In genomic region chr1:53541761-53542550, GRCh38 we compare ENCODE assay signal across 8 cellular contexts.
DNase-seq lines count a peak whose midpoint lies in the region; FAIRE-seq and TF ChIP-seq lines count a peak whose summit lies in the region.

No MANE protein-coding gene starts in this region.

- DNase-seq in NCI-H82 (lab: John Stamatoyannopoulos, UW) (peak; percentile 42), NCI-H82 treated with DMSO at 0.1 percent for 48 hours (lab: John Stamatoyannopoulos, UW; ENCODE audit: unreplicated experiment) (no peak), RCC 7860 (ENCODE audit: low spot score) (peak; percentile 90), cardiac muscle cell (ENCODE audit: low read depth in 1 of 2, low spot score in 1 of 2) (peak; percentile 54 to 76), stomach (no peak), NCI-H2227 treated with DMSO at 0.1 percent for 48 hours (lab: John Stamatoyannopoulos, UW) (no peak), NCI-H526 treated with DMSO at 0.1 percent for 48 hours (lab: John Stamatoyannopoulos, UW) (no peak), esophagus squamous epithelium (lab: John Stamatoyannopoulos, UW) (no peak)

- no peak for TF ChIP-seq EP300 in stomach (IDR thresholded peaks at IDR 0.05)

- 72 to 85% (median 76%) methylated on average over 15 of the region's 15 CpGs for WGBS in stomach, 5 donors
- 78 to 83% methylated on average over 10 to 12 of the region's 15 CpGs for WGBS in esophagus squamous epithelium, 2 donors

- H3K27ac ChIP-seq in cardiac muscle cell (no peak overlapping the region), stomach (peak overlapping the region in 4 of 5 donors; percentile 14 to 60 (median 42)), esophagus squamous epithelium (peak overlapping the region in 1 of 4 donors; percentile 6)

- H3K4me3 ChIP-seq in cardiac muscle cell (no peak overlapping the region), stomach (no peak overlapping the region), esophagus squamous epithelium (no peak overlapping the region)

- H3K27me3 ChIP-seq in cardiac muscle cell (peaks cover 5% of the 10 kb centered on the region), stomach (peaks cover 0 to 8% (median 0%) of the 10 kb centered on the region in 3 donors), esophagus squamous epithelium (no peaks in the 10 kb centered on the region)

- H3K4me1 ChIP-seq in cardiac muscle cell (ENCODE audit: low read depth) (no peaks in the 10 kb centered on the region), stomach (peaks cover 0 to 6% (median 2%) of the 10 kb centered on the region in 4 donors), esophagus squamous epithelium (no peaks in the 10 kb centered on the region)

- peak; percentile 35 for TF ChIP-seq CTCF in cardiac muscle cell (IDR thresholded peaks at IDR 0.05; ENCODE audit: low read depth, low read length)
- peak in 1 of 7 experiments; percentile 12 for TF ChIP-seq CTCF in stomach (IDR thresholded peaks at IDR 0.05)
- peak in 1 of 6 experiments; percentile 21 for TF ChIP-seq CTCF in esophagus squamous epithelium (IDR thresholded peaks at IDR 0.05)

- intact Hi-C loops in stomach (cut with DNase I; ENCODE audit: low total_unique reads) (no loop called here), esophagus squamous epithelium (cut with DNase I) (no loop called here)

- H3K9me3 ChIP-seq in cardiac muscle cell (ENCODE audit: low read depth) (no peaks in the 10 kb centered on the region), stomach (no peaks in the 10 kb centered on the region), esophagus squamous epithelium (no peaks in the 10 kb centered on the region)

- TF ChIP-seq POLR2A in stomach (IDR thresholded peaks at IDR 0.05) = no peak
- TF ChIP-seq POLR2A in esophagus squamous epithelium (IDR thresholded peaks at IDR 0.05) = no peak

- peak; percentile 96 for FAIRE-seq in RCC 7860 (lab: Jason Lieb, UNC)

- H3K36me3 ChIP-seq in cardiac muscle cell (no peaks in the 10 kb centered on the region), stomach (no peaks in the 10 kb centered on the region), esophagus squamous epithelium (no peaks in the 10 kb centered on the region)

Comparison
In these comparisons a context has a peak if more than half of its experiments do, and no peak if none do; other contexts are left out.
1. DNase-seq: peak in NCI-H82 (single experiment), RCC 7860 (single experiment) and cardiac muscle cell (2 of 2); none in NCI-H82 treated with DMSO at 0.1 percent for 48 hours (single experiment), stomach (single experiment), NCI-H2227 treated with DMSO at 0.1 percent for 48 hours (single experiment), NCI-H526 treated with DMSO at 0.1 percent for 48 hours (single experiment) and esophagus squamous epithelium (single experiment).